In genomic region chr15:98884894-98885293, GRCh38 we compare ENCODE assay signal across 19 cellular contexts.
A peak's percentile ranks its signal among the peaks of the same experiment; 100 is the strongest.
DNase-seq lines count a peak whose midpoint lies in the region; ATAC-seq and TF ChIP-seq lines count a peak whose summit lies in the region.
"Had no signal": no experiment of that assay in that cellular context is flagged by ENCODE, and none has a peak within 500 bp of the region (broad histone marks: within the 10 kb centered on the region; RNA-seq: fewer than 3 reads in every experiment).

No MANE protein-coding gene starts in this region.

- H3K4me3 ChIP-seq in stomach, result no peak overlapping the region
- H3K4me3 ChIP-seq: K562, lung, pancreas had no signal

- H3K9me3 Mint-ChIP-seq in glutamatergic neuron (ENCODE audit: unreplicated experiment), result peaks cover 7% of the 10 kb centered on the region
- H3K9me3 Mint-ChIP-seq: activated CD4-positive, alpha-beta T cell treated with anti-CD3 and anti-CD28 coated beads, Interleukin-2, amount 10 ng/mL, durations not matched to agents 24 days and 14 days had no signal

- no peak for TF ChIP-seq POLR2A in stomach (IDR thresholded peaks at IDR 0.05)

- no peaks in the 10 kb centered on the region for H3K36me3 Mint-ChIP-seq in glutamatergic neuron (ENCODE audit: unreplicated experiment)

- no peak for TF ChIP-seq CTCF in VCaP (conservative IDR thresholded peaks at IDR 0.05)
- no peak for TF ChIP-seq CTCF in glutamatergic neuron (IDR thresholded peaks at IDR 0.05; ENCODE audit: partially characterized antibody, unreplicated experiment)
- TF ChIP-seq CTCF in stomach (IDR thresholded peaks at IDR 0.05), result no peak

- ATAC-seq in sciatic nerve (no peak), HG03571 (IDR thresholded peaks at IDR 0.05; ENCODE audit: unreplicated experiment) (no peak)
- ATAC-seq: HCT116, K562, PC-3 had no signal

- no peaks in the 10 kb centered on the region for H3K27me3 ChIP-seq in stomach
- H3K27me3 ChIP-seq: pancreas had no signal

- peak; percentile 36 for DNase-seq in NCI-H1092 treated with DMSO at 0.1 percent for 48 hours (lab: John Stamatoyannopoulos, UW)
- DNase-seq in glutamatergic neuron, result no peak
- DNase-seq in stomach, result peak; percentile 71
- no peak for DNase-seq in H4 (ENCODE audit: low spot score)
- no peak for DNase-seq in sciatic nerve (ENCODE audit: low spot score)
- DNase-seq: activated CD4-positive, alpha-beta T cell treated with anti-CD3 and anti-CD28 coated beads, Interleukin-2, amount 10 ng/mL, durations not matched to agents 24 days and 14 days; activated CD8-positive, alpha-beta memory T cell treated with anti-CD3 and anti-CD28 coated beads, Interleukin-2, amount 50 U/mL, for 4 hours; activated gamma-delta T cell treated with Interleukin-2 at 50 U/mL for 16 hours; Calu3; erythroblast; PC-3; stimulated activated CD4-positive, alpha-beta T cell treated with anti-CD3 and anti-CD28 coated beads, Interleukin-2, amount 100 ng/mL, for 48 hours had no signal

- H3K36me3 ChIP-seq in stomach, result no peaks in the 10 kb centered on the region
- H3K36me3 ChIP-seq: pancreas had no signal

- no peak for TF ChIP-seq EP300 in stomach (IDR thresholded peaks at IDR 0.05)

- intact Hi-C loops in stomach (cut with DNase I; ENCODE audit: low total_unique reads) (no loop called here), sciatic nerve (cut with DNase I) (no loop called here)

- peak overlapping the region; percentile 20 for H3K27ac ChIP-seq in VCaP
- H3K27ac ChIP-seq in stomach, result no peak overlapping the region
- H3K27ac ChIP-seq: pancreas had no signal

- H3K4me1 Mint-ChIP-seq in glutamatergic neuron (ENCODE audit: low read depth, unreplicated experiment), result peaks cover 67% of the 10 kb centered on the region

- H3K27me3 Mint-ChIP-seq in glutamatergic neuron (ENCODE audit: unreplicated experiment), result peaks cover 10% of the 10 kb centered on the region
- H3K27me3 Mint-ChIP-seq: activated CD4-positive, alpha-beta T cell treated with anti-CD3 and anti-CD28 coated beads, Interleukin-2, amount 10 ng/mL, durations not matched to agents 24 days and 14 days had no signal

- 43 to 66% (median 50%) methylated on average over 3 of the region's 3 CpGs for WGBS in stomach, 5 donors

- H3K4me1 ChIP-seq in stomach, result peaks cover 5 to 42% (median 25%) of the 10 kb centered on the region in 4 donors
- H3K4me1 ChIP-seq: pancreas had no signal

- no peaks in the 10 kb centered on the region for H3K9me3 ChIP-seq in stomach
- H3K9me3 ChIP-seq: pancreas had no signal

- peak overlapping the region; percentile 67 for H3K4me3 Mint-ChIP-seq in glutamatergic neuron (ENCODE audit: unreplicated experiment)
- H3K4me3 Mint-ChIP-seq: activated CD4-positive, alpha-beta T cell treated with anti-CD3 and anti-CD28 coated beads, Interleukin-2, amount 10 ng/mL, durations not matched to agents 24 days and 14 days; B cell had no signal

- peak overlapping the region; percentile 79 for H3K27ac Mint-ChIP-seq in glutamatergic neuron (ENCODE audit: unreplicated experiment)
- H3K27ac Mint-ChIP-seq: activated CD4-positive, alpha-beta T cell treated with anti-CD3 and anti-CD28 coated beads, Interleukin-2, amount 10 ng/mL, durations not matched to agents 24 days and 14 days; B cell had no signal

Comparison
In these comparisons a context has a peak if more than half of its experiments do, and no peak if none do; other contexts are left out.
1. DNase-seq: peak in NCI-H1092 treated with DMSO at 0.1 percent for 48 hours (single experiment) and stomach (single experiment); none in glutamatergic neuron (single experiment), H4 (single experiment) and sciatic nerve (single experiment).